24 cellular contexts compared by ENCODE assay signal in the genomic region with DNA sequence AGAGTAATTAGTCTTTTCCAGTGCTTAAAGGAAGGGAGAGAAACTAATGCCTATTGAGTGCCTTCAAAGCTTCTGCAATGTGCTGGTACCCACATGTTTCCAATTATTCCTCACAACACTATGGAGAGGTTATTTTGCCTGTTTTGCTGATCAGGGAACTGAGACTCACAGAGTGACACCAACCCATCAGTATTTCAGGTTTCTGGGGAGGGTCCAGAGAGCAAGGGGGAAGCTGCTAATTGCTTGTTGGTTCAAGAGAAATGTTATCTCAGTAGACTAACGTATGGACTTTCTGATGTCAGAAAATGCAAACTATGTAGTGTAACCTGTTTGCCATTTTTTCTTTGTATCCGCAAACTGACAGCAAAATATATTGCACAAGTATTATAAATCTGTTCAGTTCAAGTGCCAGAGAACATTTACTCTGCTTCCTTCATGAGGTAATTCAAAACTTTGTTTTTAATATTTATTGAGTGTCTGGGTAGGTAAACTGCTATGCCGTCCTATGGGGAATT.
"Had no signal": no experiment of that assay in that cellular context is flagged by ENCODE, and none has a peak within 500 bp of the region (broad histone marks: within the 10 kb centered on the region; RNA-seq: fewer than 3 reads in every experiment).

No MANE protein-coding gene starts in this region.

- DNase-seq: cerebellar nuclear complex; cortex of kidney; effector memory CD8-positive, alpha-beta T cell; foreskin keratinocyte; heart right ventricle; hypothalamus; immature natural killer cell; left ventricle myocardium superior; lower lobe of right lung; natural killer cell; occipital lobe; ovary; right lobe of liver; small intestine; stimulated activated CD4-positive, alpha-beta T cell treated with anti-CD3 and anti-CD28 coated beads, Interleukin-12 subunit alpha, Interleukin-12 subunit beta, amount 100 ng/mL, for 4 hours; stimulated activated CD4-positive, alpha-beta T cell treated with anti-CD3 and anti-CD28 coated beads, Interleukin-1b, Interleukin-23, amount 100 ng/mL, for 48 hours; stimulated activated CD4-positive, alpha-beta T cell treated with anti-CD3 and anti-CD28 coated beads, Interleukin-4, amount 100 ng/mL, for 1 hour; stimulated activated CD8-positive, alpha-beta memory T cell treated with anti-CD3 and anti-CD28 coated beads, Interleukin-4, amount 100 ng/mL, for 48 hours; stimulated activated naive CD4-positive, alpha-beta T cell; stimulated activated naive CD8-positive, alpha-beta T cell treated with anti-CD3 and anti-CD28 coated beads, Interleukin-15, amount 100 ng/mL, for 72 hours; thyroid gland; upper lobe of left lung had no signal

- H3K36me3 Mint-ChIP-seq: immature natural killer cell, natural killer cell had no signal

- H3K4me1 ChIP-seq: esophagus muscularis mucosa, foreskin keratinocyte, gastroesophageal sphincter, heart right ventricle, lower lobe of right lung, right lobe of liver, thyroid gland, upper lobe of left lung had no signal

- H3K9me3 Mint-ChIP-seq: natural killer cell; stimulated activated naive CD8-positive, alpha-beta T cell treated with anti-CD3 and anti-CD28 coated beads, Interleukin-15, amount 100 ng/mL, for 72 hours had no signal

- H3K27me3 ChIP-seq: foreskin keratinocyte, ovary, right lobe of liver, thyroid gland, upper lobe of left lung had no signal

- H3K36me3 ChIP-seq: esophagus muscularis mucosa, gastroesophageal sphincter, heart right ventricle, lower lobe of right lung, ovary, right lobe of liver, thyroid gland, upper lobe of left lung had no signal

- H3K27ac ChIP-seq: esophagus muscularis mucosa, foreskin keratinocyte, gastroesophageal sphincter, heart right ventricle, lower lobe of right lung, ovary, right lobe of liver, thyroid gland, upper lobe of left lung had no signal

- H3K4me3 Mint-ChIP-seq: effector memory CD8-positive, alpha-beta T cell; immature natural killer cell; natural killer cell; stimulated activated naive CD8-positive, alpha-beta T cell treated with anti-CD3 and anti-CD28 coated beads, Interleukin-15, amount 100 ng/mL, for 72 hours had no signal

- H3K4me3 ChIP-seq: esophagus muscularis mucosa, gastroesophageal sphincter, heart right ventricle, lower lobe of right lung, ovary, right lobe of liver, thyroid gland, upper lobe of left lung had no signal

- H3K4me1 Mint-ChIP-seq: immature natural killer cell; natural killer cell; stimulated activated naive CD8-positive, alpha-beta T cell treated with anti-CD3 and anti-CD28 coated beads, Interleukin-15, amount 100 ng/mL, for 72 hours had no signal

- H3K9me3 ChIP-seq: lower lobe of right lung, ovary, right lobe of liver, thyroid gland, upper lobe of left lung had no signal

- H3K27ac Mint-ChIP-seq: effector memory CD8-positive, alpha-beta T cell; immature natural killer cell; natural killer cell; stimulated activated naive CD8-positive, alpha-beta T cell treated with anti-CD3 and anti-CD28 coated beads, Interleukin-15, amount 100 ng/mL, for 72 hours had no signal
